In the genomic region with DNA sequence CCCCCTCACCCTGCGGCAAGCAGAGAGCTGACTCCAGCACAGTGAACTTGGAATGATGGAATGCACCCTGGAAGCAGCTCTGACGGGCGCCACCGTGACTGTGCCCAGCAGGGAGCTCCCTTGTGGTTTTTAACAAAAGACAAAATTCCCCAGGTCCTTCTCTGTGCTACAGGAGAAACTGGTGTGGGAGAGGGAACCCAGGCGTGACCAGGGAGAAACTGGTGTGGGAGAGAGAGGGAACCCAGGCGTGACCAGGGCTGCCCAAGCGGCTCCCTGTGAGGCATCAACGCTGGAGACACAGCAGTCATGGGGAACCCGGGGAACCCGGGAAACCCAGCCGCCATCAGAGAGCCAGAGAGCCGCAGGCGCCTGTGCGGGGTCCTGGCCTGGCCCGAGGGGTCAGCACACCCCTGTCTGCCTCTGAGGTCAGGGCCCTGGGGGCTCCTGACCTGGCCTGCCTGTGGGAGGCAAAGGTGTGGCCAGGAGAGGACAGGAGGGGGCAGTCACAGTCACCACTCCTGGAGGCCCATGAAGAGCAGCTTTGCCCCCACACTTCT, we compare ENCODE assay signal across 10 cellular contexts. TPM values are rescaled to one million over a fixed set of nuclear protein-coding genes. Genes with fewer than 3 reads are reported as not detected.
A peak's percentile ranks its signal among the peaks of the same experiment; 100 is the strongest.
DNase-seq lines count a peak whose midpoint lies in the region; ATAC-seq, FAIRE-seq and TF ChIP-seq lines count a peak whose summit lies in the region.
"Had no signal": no experiment of that assay in that cellular context is flagged by ENCODE, and none has a peak within 500 bp of the region (broad histone marks: within the 10 kb centered on the region; RNA-seq: fewer than 3 reads in every experiment).

No MANE protein-coding gene starts in this region.

- POLR2A ChIA-PET in activated CD4-positive, alpha-beta T cell treated with anti-CD3 and anti-CD28 coated beads for 36 hours (lab: Charles Lee), result no interaction called here
- POLR2A ChIA-PET in CD8-positive, alpha-beta memory T cell (lab: Charles Lee), result no interaction called here
- POLR2A ChIA-PET in activated CD4-positive, alpha-beta T cell treated with anti-CD3 and anti-CD28 coated beads, Interleukin-2, amount 10 ng/mL, durations not matched to agents 7 days and 5 days (lab: Charles Lee), result no interaction called here

- H3K9me2 ChIP-seq in Loucy (replicated peaks; ENCODE audit: low read depth, low read length), result no peaks in the 10 kb centered on the region

- no CpG with 5 or more reads among the region's 15 CpGs for WGBS in trophoblast cell (ENCODE audit: extremely low coverage, insufficient coverage, insufficient read length)

- H2AK5ac ChIP-seq in trophoblast cell (ENCODE audit: low read length), result no peak overlapping the region

- H3K27me3 Mint-ChIP-seq in astrocyte (ENCODE audit: low read depth, unreplicated experiment), result peaks cover 4% of the 10 kb centered on the region
- peaks cover 11% of the 10 kb centered on the region for H3K27me3 Mint-ChIP-seq in activated CD4-positive, alpha-beta T cell treated with anti-CD3 and anti-CD28 coated beads for 36 hours
- peaks cover 15 to 21% of the 10 kb centered on the region in 2 donors for H3K27me3 Mint-ChIP-seq in CD8-positive, alpha-beta memory T cell
- H3K27me3 Mint-ChIP-seq in activated CD4-positive, alpha-beta T cell treated with anti-CD3 and anti-CD28 coated beads, Interleukin-2, amount 10 ng/mL, durations not matched to agents 7 days and 5 days, result peaks cover 13% of the 10 kb centered on the region

- no peaks in the 10 kb centered on the region for H3K79me2 ChIP-seq in Loucy (ENCODE audit: insufficient read depth, low read length)
- peaks cover 17% of the 10 kb centered on the region for H3K79me2 ChIP-seq in astrocyte (ENCODE audit: insufficient read depth, low read length)
- no peaks in the 10 kb centered on the region for H3K79me2 ChIP-seq in trophoblast cell (ENCODE audit: control insufficient read depth, insufficient read depth, low read length, poor library complexity)

- H3K27ac ChIP-seq in astrocyte (ENCODE audit: low read depth, low read length) (peak overlapping the region; percentile 26), trophoblast cell (ENCODE audit: low read depth, low read length) (no peak overlapping the region)
- no peak overlapping the region for H3K27ac ChIP-seq in CD8-positive, alpha-beta memory T cell (ENCODE audit: low read depth, low read length)
- H3K27ac ChIP-seq: pancreas had no signal

- H3K4me2 ChIP-seq in Loucy (ENCODE audit: low read depth, low read length, poor library complexity, severe bottlenecking) (no peak overlapping the region), astrocyte (ENCODE audit: low read length) (peak overlapping the region; percentile 15), trophoblast cell (ENCODE audit: low read length) (no peak overlapping the region)

- H3K9ac ChIP-seq in Loucy (ENCODE audit: low read depth, low read length, poor library complexity, severe bottlenecking), result no peak overlapping the region
- H3K9ac ChIP-seq in astrocyte (ENCODE audit: low read length), result peak overlapping the region; percentile 46
- H3K9ac ChIP-seq in trophoblast cell (ENCODE audit: low read length), result no peak overlapping the region

- H3K4me1 ChIP-seq in Loucy (ENCODE audit: insufficient read depth, low read length, poor library complexity, severe bottlenecking) (peaks cover 19% of the 10 kb centered on the region), astrocyte (ENCODE audit: insufficient read depth, low read length) (peaks cover 36% of the 10 kb centered on the region), trophoblast cell (ENCODE audit: control insufficient read depth in 1 of 2, insufficient read depth in 2 of 2, low read length in 2 of 2) (peaks cover 15 to 21% of the 10 kb centered on the region in 2 experiments)
- H3K4me1 ChIP-seq in CD8-positive, alpha-beta memory T cell (ENCODE audit: insufficient read depth, low read length), result no peaks in the 10 kb centered on the region

- no peak overlapping the region for H3K4me3 ChIP-seq in Loucy (ENCODE audit: low read length, poor library complexity, severe bottlenecking)
- no peak overlapping the region for H3K4me3 ChIP-seq in astrocyte (ENCODE audit: insufficient read depth, low read depth, low read length)
- no peak overlapping the region for H3K4me3 ChIP-seq in trophoblast cell (ENCODE audit: low read depth, low read length)
- no peak overlapping the region for H3K4me3 ChIP-seq in CD8-positive, alpha-beta memory T cell (ENCODE audit: low read length)
- H3K4me3 ChIP-seq: pancreas had no signal

- no peak overlapping the region for H3K14ac ChIP-seq in trophoblast cell (ENCODE audit: low read length)

- no peak overlapping the region for H3K18ac ChIP-seq in trophoblast cell (ENCODE audit: low read length)

- H3F3A ChIP-seq in Loucy (ENCODE audit: low read depth), result no peaks in the 10 kb centered on the region

- no peak overlapping the region for H2BK5ac ChIP-seq in trophoblast cell (ENCODE audit: low read depth, low read length, poor library complexity)

- H4K91ac ChIP-seq in trophoblast cell (ENCODE audit: low read depth, low read length), result no peak overlapping the region

- no peaks in the 10 kb centered on the region for H3K79me1 ChIP-seq in trophoblast cell (ENCODE audit: low read length)

- no peak overlapping the region for H3K27ac Mint-ChIP-seq in astrocyte (ENCODE audit: unreplicated experiment)
- H3K27ac Mint-ChIP-seq in activated CD4-positive, alpha-beta T cell treated with anti-CD3 and anti-CD28 coated beads for 36 hours, result no peak overlapping the region
- H3K27ac Mint-ChIP-seq in CD8-positive, alpha-beta memory T cell, result no peak overlapping the region
- no peak overlapping the region for H3K27ac Mint-ChIP-seq in activated CD4-positive, alpha-beta T cell treated with anti-CD3 and anti-CD28 coated beads, Interleukin-2, amount 10 ng/mL, durations not matched to agents 7 days and 5 days
- H3K27ac Mint-ChIP-seq: activated CD8-positive, alpha-beta memory T cell treated with anti-CD3 and anti-CD28 coated beads, Interleukin-2, amount 10 ng/mL, durations not matched to agents 7 days and 5 days had no signal

- H4K20me1 ChIP-seq in Loucy (ENCODE audit: insufficient read depth, low read length, poor library complexity, severe bottlenecking) (no peaks in the 10 kb centered on the region), astrocyte (ENCODE audit: insufficient read depth, low read length) (peaks cover 45% of the 10 kb centered on the region)

- H3K27me3 ChIP-seq in Loucy (ENCODE audit: insufficient read depth, low read length, poor library complexity, severe bottlenecking), result no peaks in the 10 kb centered on the region
- peaks cover 3% of the 10 kb centered on the region for H3K27me3 ChIP-seq in astrocyte (ENCODE audit: insufficient read depth, low read length)
- H3K27me3 ChIP-seq in trophoblast cell (ENCODE audit: insufficient read depth, low read length), result peaks cover 40% of the 10 kb centered on the region
- H3K27me3 ChIP-seq in CD8-positive, alpha-beta memory T cell (ENCODE audit: insufficient read depth, low read length, poor library complexity, severe bottlenecking), result peaks cover 8% of the 10 kb centered on the region

- FAIRE-seq in astrocyte (lab: Jason Lieb, UNC), result no peak
- FAIRE-seq: pancreas had no signal

- H3K9me3 ChIP-seq in Loucy (ENCODE audit: insufficient read depth, low read depth, low read length), result no peaks in the 10 kb centered on the region
- H3K9me3 ChIP-seq in astrocyte (ENCODE audit: insufficient read depth, low read depth, low read length), result no peaks in the 10 kb centered on the region
- H3K9me3 ChIP-seq in trophoblast cell (ENCODE audit: insufficient read depth, low read depth, low read length), result peaks cover 5% of the 10 kb centered on the region
- no peaks in the 10 kb centered on the region for H3K9me3 ChIP-seq in CD8-positive, alpha-beta memory T cell (ENCODE audit: low read length)
- H3K9me3 ChIP-seq: pancreas had no signal

- H3K23ac ChIP-seq in trophoblast cell (ENCODE audit: low read length), result no peak overlapping the region

- peaks cover 4% of the 10 kb centered on the region for H3K36me3 Mint-ChIP-seq in astrocyte (ENCODE audit: low read depth, unreplicated experiment)
- peaks cover 15% of the 10 kb centered on the region for H3K36me3 Mint-ChIP-seq in activated CD4-positive, alpha-beta T cell treated with anti-CD3 and anti-CD28 coated beads for 36 hours (ENCODE audit: low read depth)
- H3K36me3 Mint-ChIP-seq in CD8-positive, alpha-beta memory T cell, result peaks cover 3 to 29% (median 10%) of the 10 kb centered on the region in 3 donors
- H3K36me3 Mint-ChIP-seq in activated CD4-positive, alpha-beta T cell treated with anti-CD3 and anti-CD28 coated beads, Interleukin-2, amount 10 ng/mL, durations not matched to agents 7 days and 5 days (ENCODE audit: low read depth), result peaks cover 8% of the 10 kb centered on the region

- CTCF ChIA-PET in activated CD4-positive, alpha-beta T cell treated with anti-CD3 and anti-CD28 coated beads for 36 hours (lab: Charles Lee), result interaction anchor here (0.7 to 1.6 kb wide), 2 partner anchors 112 to 128 kb away, joined by 3 to 4 read pairs; no protein-coding TSS in a partner anchor
- CTCF ChIA-PET in CD8-positive, alpha-beta memory T cell (lab: Charles Lee), result interaction anchor here (1.2 to 1.9 kb wide), 2 partner anchors 12 to 33 kb away, joined by 3 to 4 read pairs; no protein-coding TSS in a partner anchor
- CTCF ChIA-PET in activated CD4-positive, alpha-beta T cell treated with anti-CD3 and anti-CD28 coated beads, Interleukin-2, amount 10 ng/mL, durations not matched to agents 7 days and 5 days (lab: Charles Lee), result interaction anchor here (1.8 kb wide), 1 partner anchor 128 kb away, joined by 5 read pairs; no protein-coding TSS in a partner anchor

- peaks cover 2% of the 10 kb centered on the region for H3K4me1 Mint-ChIP-seq in astrocyte (ENCODE audit: low read depth, unreplicated experiment)
- peaks cover 14% of the 10 kb centered on the region for H3K4me1 Mint-ChIP-seq in activated CD4-positive, alpha-beta T cell treated with anti-CD3 and anti-CD28 coated beads for 36 hours
- H3K4me1 Mint-ChIP-seq in CD8-positive, alpha-beta memory T cell, result peaks cover 2 to 24% (median 5%) of the 10 kb centered on the region in 3 donors
- peaks cover 13% of the 10 kb centered on the region for H3K4me1 Mint-ChIP-seq in activated CD4-positive, alpha-beta T cell treated with anti-CD3 and anti-CD28 coated beads, Interleukin-2, amount 10 ng/mL, durations not matched to agents 7 days and 5 days

- no peak overlapping the region for H4K12ac ChIP-seq in trophoblast cell (ENCODE audit: low read depth, low read length)

- no peak overlapping the region for H3K4ac ChIP-seq in trophoblast cell (ENCODE audit: low read depth, low read length)

- no peak overlapping the region for H3K4me3 Mint-ChIP-seq in astrocyte (ENCODE audit: unreplicated experiment)
- no peak overlapping the region for H3K4me3 Mint-ChIP-seq in activated CD4-positive, alpha-beta T cell treated with anti-CD3 and anti-CD28 coated beads for 36 hours
- no peak overlapping the region for H3K4me3 Mint-ChIP-seq in CD8-positive, alpha-beta memory T cell
- H3K4me3 Mint-ChIP-seq in activated CD4-positive, alpha-beta T cell treated with anti-CD3 and anti-CD28 coated beads, Interleukin-2, amount 10 ng/mL, durations not matched to agents 7 days and 5 days, result no peak overlapping the region
- H3K4me3 Mint-ChIP-seq: activated CD8-positive, alpha-beta memory T cell treated with anti-CD3 and anti-CD28 coated beads, Interleukin-2, amount 10 ng/mL, durations not matched to agents 7 days and 5 days had no signal

- peak; percentile 54 for DNase-seq in GM04503 (ENCODE audit: low read depth)
- DNase-seq in astrocyte (ENCODE audit: low read depth), result peak; percentile 49
- peak; percentile 47 to 60 for DNase-seq in trophoblast cell
- DNase-seq in activated CD4-positive, alpha-beta T cell treated with anti-CD3 and anti-CD28 coated beads for 36 hours, result no peak
- no peak for DNase-seq in CD8-positive, alpha-beta memory T cell
- no peak for DNase-seq in activated CD4-positive, alpha-beta T cell treated with anti-CD3 and anti-CD28 coated beads, Interleukin-2, amount 10 ng/mL, durations not matched to agents 7 days and 5 days
- DNase-seq: activated CD8-positive, alpha-beta memory T cell treated with anti-CD3 and anti-CD28 coated beads, Interleukin-2, amount 10 ng/mL, durations not matched to agents 7 days and 5 days had no signal

- H2BK12ac ChIP-seq in trophoblast cell (ENCODE audit: low read length), result no peak overlapping the region

- no peak overlapping the region for H2BK120ac ChIP-seq in trophoblast cell (ENCODE audit: insufficient read depth, low read length, poor library complexity)

- H3K9me3 Mint-ChIP-seq in astrocyte (ENCODE audit: unreplicated experiment), result no peaks in the 10 kb centered on the region
- H3K9me3 Mint-ChIP-seq in activated CD4-positive, alpha-beta T cell treated with anti-CD3 and anti-CD28 coated beads for 36 hours (ENCODE audit: low read depth), result no peaks in the 10 kb centered on the region
- H3K9me3 Mint-ChIP-seq in CD8-positive, alpha-beta memory T cell, result no peaks in the 10 kb centered on the region
- no peaks in the 10 kb centered on the region for H3K9me3 Mint-ChIP-seq in activated CD4-positive, alpha-beta T cell treated with anti-CD3 and anti-CD28 coated beads, Interleukin-2, amount 10 ng/mL, durations not matched to agents 7 days and 5 days

- TF ChIP-seq CTCF in Loucy (conservative IDR thresholded peaks at IDR 0.05; ENCODE audit: low read length) (peak; percentile 43), astrocyte (IDR thresholded peaks at IDR 0.05; ENCODE audit: insufficient read depth, low read depth, low read length) (no peak)

- H4K8ac ChIP-seq in trophoblast cell (ENCODE audit: low read depth, low read length), result no peak overlapping the region

- peaks cover 26% of the 10 kb centered on the region; the same call in 1 of the 2 replicates for H3K36me3 ChIP-seq in Loucy (ENCODE audit: insufficient read depth, low read length)
- no peaks in the 10 kb centered on the region for H3K36me3 ChIP-seq in astrocyte (ENCODE audit: insufficient read depth, low read length)
- H3K36me3 ChIP-seq in trophoblast cell (ENCODE audit: control insufficient read depth in 1 of 2, insufficient read depth in 2 of 2, low read length in 2 of 2), result peaks cover 16 to 27% of the 10 kb centered on the region in 2 experiments
- H3K36me3 ChIP-seq in CD8-positive, alpha-beta memory T cell (ENCODE audit: insufficient read depth, low read length), result peaks cover 7% of the 10 kb centered on the region

- no peak overlapping the region for H2AFZ ChIP-seq in Loucy (ENCODE audit: low read length)
- H2AFZ ChIP-seq in astrocyte (ENCODE audit: low read depth, low read length), result no peak overlapping the region
- no peak overlapping the region for H2AFZ ChIP-seq in trophoblast cell (ENCODE audit: insufficient read depth, low read length, poor library complexity)

- ATAC-seq in HG03196 (IDR thresholded peaks at IDR 0.05; ENCODE audit: unreplicated experiment), result no peak
- ATAC-seq in activated CD4-positive, alpha-beta T cell treated with anti-CD3 and anti-CD28 coated beads for 36 hours, result no peak
- ATAC-seq: activated CD8-positive, alpha-beta memory T cell treated with anti-CD3 and anti-CD28 coated beads, Interleukin-2, amount 10 ng/mL, durations not matched to agents 7 days and 5 days; pancreas had no signal

- intact Hi-C loops in activated CD4-positive, alpha-beta T cell treated with anti-CD3 and anti-CD28 coated beads for 36 hours (cut with DNase I, micrococcal nuclease), result loop anchor here in 1 of 2 experiments (5.0 kb wide), 2 partner anchors 119 to 294 kb away; partner anchors contain the start of gene CEP72

RNA-seq across cellular contexts. Expression of gene AHRR, which starts 3.1 kb away (rescaled TPM):
- 8.6 and 10.5 TPM in 2 replicates for total RNA-seq in astrocyte
- 1.1 and 1.3 TPM in 2 replicates for polyA plus RNA-seq in trophoblast cell (2013)
- total RNA-seq in activated CD4-positive, alpha-beta T cell treated with anti-CD3 and anti-CD28 coated beads for 36 hours, result 10 to 100 TPM; 15.1 to 20.5 TPM
- total RNA-seq in CD8-positive, alpha-beta memory T cell, result 10 to 100 TPM; 31.7 to 38.2 TPM
- not detected for polyA plus RNA-seq in CD8-positive, alpha-beta memory T cell
- total RNA-seq in activated CD4-positive, alpha-beta T cell treated with anti-CD3 and anti-CD28 coated beads, Interleukin-2, amount 10 ng/mL, durations not matched to agents 7 days and 5 days, result 10 to 100 TPM; 28.3 to 34.9 TPM

RNA-seq across cellular contexts. Expression of gene PDCD6, which starts 47.0 kb away (rescaled TPM):
- total RNA-seq in astrocyte, result 99.1 and 99.6 TPM in 2 replicates
- 84.3 and 85.8 TPM in 2 replicates for polyA plus RNA-seq in trophoblast cell (2013)
- total RNA-seq in activated CD4-positive, alpha-beta T cell treated with anti-CD3 and anti-CD28 coated beads for 36 hours, result 10 to 100 TPM; 69.5 to 91.6 TPM
- total RNA-seq in CD8-positive, alpha-beta memory T cell, result 100 to 1,000 TPM in 1 of 2 experiments, 10 to 100 TPM in 1; 100.0 to 105 TPM
- 194 TPM for polyA plus RNA-seq in CD8-positive, alpha-beta memory T cell
- 100 to 1,000 TPM in 1 of 2 experiments, 10 to 100 TPM in 1; 87.9 to 100 TPM for total RNA-seq in activated CD4-positive, alpha-beta T cell treated with anti-CD3 and anti-CD28 coated beads, Interleukin-2, amount 10 ng/mL, durations not matched to agents 7 days and 5 days

Comparison
In these comparisons a context has a peak if more than half of its experiments do, and no peak if none do; other contexts are left out.
1. DNase-seq: peak in GM04503 (single experiment), astrocyte (single experiment) and trophoblast cell (2 of 2); none in activated CD4-positive, alpha-beta T cell treated with anti-CD3 and anti-CD28 coated beads for 36 hours (single experiment), CD8-positive, alpha-beta memory T cell (0 of 5) and activated CD4-positive, alpha-beta T cell treated with anti-CD3 and anti-CD28 coated beads, Interleukin-2, amount 10 ng/mL, durations not matched to agents 7 days and 5 days (single experiment).